ENCODE assay signal across 8 cellular contexts in genomic region chr3:88151358-88151757, GRCh38. TPM values are rescaled to one million over a fixed set of nuclear protein-coding genes. Genes with fewer than 3 reads are reported as not detected.
A peak's percentile ranks its signal among the peaks of the same experiment; 100 is the strongest.
DNase-seq lines count a peak whose midpoint lies in the region; ATAC-seq and TF ChIP-seq lines count a peak whose summit lies in the region.

No MANE protein-coding gene starts in this region.

- peak overlapping the region; percentile 91; the same call in 1 of the 2 replicates for H3K27ac ChIP-seq in Panc1 (ENCODE audit: low read length)
- H3K27ac ChIP-seq in esophagus muscularis mucosa (replicated peaks in 1 of 4) = no peak overlapping the region
- peak overlapping the region in 2 of 4 donors; percentile 95 to 96 for H3K27ac ChIP-seq in sigmoid colon

- CTCF ChIA-PET in Panc1 (lab: Charles Lee) = no interaction called here

- in situ Hi-C loops in GM13977 (cut with MboI; ENCODE audit: low pct_unique_long_range_greater_than_20kb, low sequenced_read_pairs, unreplicated experiment) (no loop called here), Panc1 (cut with HindIII; ENCODE audit: low pct_unique_long_range_greater_than_20kb, low sequenced_read_pairs) (no loop called here)

- no peak for TF ChIP-seq CTCF in GM13977 (IDR thresholded peaks at IDR 0.05; ENCODE audit: extremely low read depth, insufficient read depth, missing control alignments)
- TF ChIP-seq CTCF in Panc1 (IDR thresholded peaks at IDR 0.05) = no peak
- TF ChIP-seq CTCF in esophagus muscularis mucosa (IDR thresholded peaks at IDR 0.05) = no peak
- no peak for TF ChIP-seq CTCF in sigmoid colon (IDR thresholded peaks at IDR 0.05)
- TF ChIP-seq CTCF in lower leg skin (IDR thresholded peaks at IDR 0.05) = no peak

- H3K36me3 ChIP-seq in Panc1 (ENCODE audit: control insufficient read depth, insufficient read depth, low read length) = peaks cover 6% of the 10 kb centered on the region
- H3K36me3 ChIP-seq in esophagus muscularis mucosa = peaks cover 27 to 35% (median 30%) of the 10 kb centered on the region in 4 donors
- peaks cover 0 to 34% (median 16%) of the 10 kb centered on the region in 4 donors for H3K36me3 ChIP-seq in sigmoid colon

- no TSS peak for BruUV-seq in Panc1 (replicated peaks; lab: Mats Ljungman, UMichigan)

- WGBS in esophagus muscularis mucosa = 39% methylated on average over 4 of the region's 4 CpGs
- 16 to 25% methylated on average over 4 of the region's 4 CpGs for WGBS in sigmoid colon, 2 donors
- 27 to 32% methylated on average over 4 of the region's 4 CpGs for WGBS in lower leg skin, 2 donors

- intact Hi-C loops in Panc1 (cut with micrococcal nuclease; ENCODE audit: unreplicated experiment) (no loop called here), esophagus muscularis mucosa (cut with DNase I) (loop anchor here (5.0 kb wide), 1 partner anchor 94 kb away; the partner anchor contains the start of genes CGGBP1 and ZNF654), sigmoid colon (cut with DNase I) (no loop called here), lower leg skin (cut with DNase I; ENCODE audit: low total_unique reads) (no loop called here)

- H3K9me3 ChIP-seq in Panc1 (ENCODE audit: control insufficient read depth, insufficient read depth, low read depth, low read length) = no peaks in the 10 kb centered on the region
- H3K9me3 ChIP-seq in esophagus muscularis mucosa = no peaks in the 10 kb centered on the region
- H3K9me3 ChIP-seq in sigmoid colon = no peaks in the 10 kb centered on the region

- H3K27me3 ChIP-seq in Panc1 (ENCODE audit: control insufficient read depth, insufficient read depth, low read length) (no peaks in the 10 kb centered on the region), esophagus muscularis mucosa (no peaks in the 10 kb centered on the region), sigmoid colon (no peaks in the 10 kb centered on the region)

- ATAC-seq in Panc1 (no peak), GM19035 (IDR thresholded peaks at IDR 0.05; ENCODE audit: unreplicated experiment) (no peak)

- H3K4me1 ChIP-seq in Panc1 (ENCODE audit: control insufficient read depth, insufficient read depth, low read length) (peaks cover 4% of the 10 kb centered on the region), esophagus muscularis mucosa (peaks cover 19 to 45% (median 38%) of the 10 kb centered on the region in 4 donors), sigmoid colon (peaks cover 0 to 32% (median 25%) of the 10 kb centered on the region in 4 donors)

- H3K4me3 ChIP-seq in Panc1 (ENCODE audit: low read depth in 2 of 2, low read length in 2 of 2) (peak overlapping the region; percentile 78 to 96), esophagus muscularis mucosa (peak overlapping the region; percentile 71 to 83 (median 76)), sigmoid colon (peak overlapping the region in 3 of 4 donors; percentile 90 to 93 (median 91)), lower leg skin (ENCODE audit: low read depth, poor library complexity, severe bottlenecking) (no peak overlapping the region)

- DNase-seq in GM13977 (ENCODE audit: low spot score) = peak; percentile 20
- no peak for DNase-seq in Panc1 (ENCODE audit: low read depth, low spot score)
- DNase-seq in esophagus muscularis mucosa (ENCODE audit: extremely low spot score) = no peak
- no peak for DNase-seq in sigmoid colon
- no peak for DNase-seq in lower leg skin (ENCODE audit: low spot score in 2 of 2)
- no peak for DNase-seq in putamen (ENCODE audit: low spot score)
- no peak for DNase-seq in Ammon's horn (ENCODE audit: low spot score)

- TF ChIP-seq EP300 in esophagus muscularis mucosa (IDR thresholded peaks at IDR 0.05) (no peak), sigmoid colon (IDR thresholded peaks at IDR 0.05) (no peak)

- POLR2A ChIA-PET in Panc1 (lab: Charles Lee) = no interaction called here

- TF ChIP-seq POLR2A in esophagus muscularis mucosa (IDR thresholded peaks at IDR 0.05; ENCODE audit: low read depth) (no peak), sigmoid colon (IDR thresholded peaks at IDR 0.05) (no peak), lower leg skin (IDR thresholded peaks at IDR 0.05) (no peak)

RNA-seq across cellular contexts. Expression of gene C3orf38, which starts 1.6 kb away (rescaled TPM):
- total RNA-seq in Panc1 (2021; ENCODE audit: unreplicated experiment) (14.3 TPM), esophagus muscularis mucosa (10 to 100 TPM; 13.9 to 18.9 (median 16.4) TPM), sigmoid colon (10 to 100 TPM; 16.6 to 19.3 (median 17.3) TPM), lower leg skin (10 to 100 TPM; 14.0 to 19.9 (median 18.3) TPM)
- polyA plus RNA-seq in Panc1 (2012; ENCODE audit: insufficient read length) = 8.5 TPM
- 10 to 100 TPM in 2 of 3 donors, 1 to 10 TPM in 1; 9.1 to 19.2 (median 11.4) TPM for polyA plus RNA-seq in sigmoid colon
